1 cellular context compared by ENCODE assay signal in genomic region chr14:35480119-35480769, GRCh38.
TF ChIP-seq lines count a peak whose summit lies in the region.

No MANE protein-coding gene starts in this region.

TF ChIP-seq in GM12878, 131 proteins besides CTCF, POLR2A, EP300 and RAD21 (continued from another document):
- 0 out of 2 replicates have a peak, but pooled peaks have one; percentile 20 for TF ChIP-seq ATF2 (IDR thresholded peaks at IDR 0.05; ENCODE audit: low read length)
TF ChIP-seq in GM12878: peak in this region for 9.
